11 cellular contexts compared by ENCODE assay signal in the genomic region with DNA sequence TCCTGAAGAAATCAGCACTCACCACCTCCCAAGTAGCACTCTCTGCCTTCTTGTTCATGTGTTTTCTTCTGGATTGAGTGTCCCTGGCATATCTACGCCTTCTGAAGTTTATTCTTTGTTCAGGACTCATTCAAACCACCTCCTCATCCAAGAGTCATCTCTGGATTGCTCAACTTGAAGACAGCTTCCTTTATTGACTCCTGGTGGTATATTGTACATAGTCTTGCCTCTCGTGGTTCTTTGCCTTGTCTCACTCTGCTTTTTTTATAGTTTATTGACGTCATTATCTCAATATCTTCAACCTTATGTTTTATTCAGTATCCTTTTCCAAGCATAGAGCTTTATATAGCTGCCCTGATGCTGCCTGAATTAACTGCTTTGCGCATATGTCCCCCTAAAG.
DNase-seq lines count a peak whose midpoint lies in the region; ATAC-seq and TF ChIP-seq lines count a peak whose summit lies in the region.
"Had no signal": no experiment of that assay in that cellular context is flagged by ENCODE, and none has a peak within 500 bp of the region (broad histone marks: within the 10 kb centered on the region; RNA-seq: fewer than 3 reads in every experiment).

No MANE protein-coding gene starts in this region.

- no peak overlapping the region for H2AK5ac ChIP-seq in mesendoderm (ENCODE audit: low read length)

- TF ChIP-seq CTCF in fibroblast of mammary gland (conservative IDR thresholded peaks at IDR 0.05; ENCODE audit: control insufficient read depth, insufficient read depth, low read depth, low read length), result no peak
- TF ChIP-seq CTCF in gastrocnemius medialis (IDR thresholded peaks at IDR 0.05 in 4 of 5, conservative IDR thresholded peaks at IDR 0.05 in 1 of 5), result no peak

- no peaks in the 10 kb centered on the region for H4K20me1 ChIP-seq in GM23248 (ENCODE audit: insufficient read depth)

- no peak overlapping the region for H2BK120ac ChIP-seq in mesendoderm (ENCODE audit: low read depth, low read length)

- 0 to 1% methylated on average over 4 of the region's 4 CpGs for WGBS in GM23248 (ENCODE audit: low coverage in 1 of 2, low lambda C conversion rate in 2 of 2, missing lambda C conversion rate in 2 of 2), 2 experiments
- no CpG with 5 or more reads among the region's 4 CpGs for WGBS in mesendoderm (ENCODE audit: extremely low coverage, insufficient coverage, low lambda C conversion rate)

- no peak overlapping the region for H4K8ac ChIP-seq in mesendoderm (ENCODE audit: low read depth, low read length)

- no peaks in the 10 kb centered on the region for H3K9me2 ChIP-seq in GM23248 (ENCODE audit: insufficient read depth)

- no peak for TF ChIP-seq POLR2A in gastrocnemius medialis (IDR thresholded peaks at IDR 0.05)

- H2BK15ac ChIP-seq in mesendoderm (replicated peaks; ENCODE audit: low read depth), result no peak overlapping the region

- H3K23ac ChIP-seq in mesendoderm (ENCODE audit: low read length), result no peak overlapping the region

- DNase-seq in GM23248, result peak; percentile 94
- DNase-seq in Kasumi-1 (lab: John Stamatoyannopoulos, UW), result peak; percentile 23 to 25
- peak; percentile 85 for DNase-seq in fibroblast of mammary gland (ENCODE audit: low read depth)
- no peak for DNase-seq in NCI-H1092 treated with DMSO at 0.1 percent for 48 hours (lab: John Stamatoyannopoulos, UW)
- DNase-seq in mesendoderm, result no peak
- DNase-seq in gastrocnemius medialis, result no peak
- DNase-seq in DMS114 treated with DMSO at 0.1 percent for 48 hours (lab: John Stamatoyannopoulos, UW; ENCODE audit: unreplicated experiment), result no peak
- DNase-seq: DMS153, NCI-H526, stomach had no signal

- H3K27ac ChIP-seq in GM23248 (peak overlapping the region; percentile 92), mesendoderm (ENCODE audit: low read depth, low read length) (no peak overlapping the region), gastrocnemius medialis (no peak overlapping the region)
- H3K27ac ChIP-seq: stomach had no signal

- H3K79me1 ChIP-seq in mesendoderm (ENCODE audit: low read length), result no peaks in the 10 kb centered on the region

- no peak overlapping the region for H3K18ac ChIP-seq in mesendoderm (ENCODE audit: low read length)

- in situ Hi-C loops in GM23248 (cut with MboI), result no loop called here
- in situ Hi-C loops in gastrocnemius medialis (cut with MboI; ENCODE audit: low sequenced_read_pairs in 4 of 4), result no loop called here

- H4K5ac ChIP-seq in mesendoderm (ENCODE audit: low read length), result no peak overlapping the region

- H2BK5ac ChIP-seq in mesendoderm (ENCODE audit: low read length), result no peak overlapping the region

- intact Hi-C loops in gastrocnemius medialis (cut with DNase I; ENCODE audit: low total_unique reads), result no loop called here

- H3K4me3 ChIP-seq in GM23248 (0 out of 2 replicates have a peak overlapping the region, but pooled peaks have one; percentile 17), fibroblast of mammary gland (ENCODE audit: control insufficient read depth, low read depth, low read length) (no peak overlapping the region), mesendoderm (ENCODE audit: low read length) (no peak overlapping the region), gastrocnemius medialis (no peak overlapping the region)
- H3K4me3 ChIP-seq: stomach had no signal

- H3K56ac ChIP-seq in mesendoderm (ENCODE audit: low read length), result no peak overlapping the region

- ATAC-seq in GM18508 (IDR thresholded peaks at IDR 0.05; ENCODE audit: insufficient read depth, unreplicated experiment) (peak; percentile 18), gastrocnemius medialis (no peak)

- no peaks in the 10 kb centered on the region for H3K79me2 ChIP-seq in GM23248 (ENCODE audit: insufficient read depth)
- H3K79me2 ChIP-seq in mesendoderm (ENCODE audit: control insufficient read depth, insufficient read depth, low read length), result no peaks in the 10 kb centered on the region

- H3K9me3 ChIP-seq in GM23248 (ENCODE audit: low read depth) (no peaks in the 10 kb centered on the region), gastrocnemius medialis (no peaks in the 10 kb centered on the region)
- H3K9me3 ChIP-seq: stomach had no signal

- no peak overlapping the region for H2AFZ ChIP-seq in GM23248

- H3K4ac ChIP-seq in mesendoderm (ENCODE audit: low read depth, low read length), result no peak overlapping the region

- peaks cover 58% of the 10 kb centered on the region for H3F3A ChIP-seq in GM23248 (ENCODE audit: insufficient read depth)

- H3K4me1 ChIP-seq in GM23248 (ENCODE audit: insufficient read depth) (peaks cover 52% of the 10 kb centered on the region), mesendoderm (ENCODE audit: control insufficient read depth, low read depth, low read length) (peaks cover 4% of the 10 kb centered on the region), gastrocnemius medialis (no peaks in the 10 kb centered on the region)
- H3K4me1 ChIP-seq: stomach had no signal

- H3K36me3 ChIP-seq in GM23248 (ENCODE audit: low read depth), result no peaks in the 10 kb centered on the region
- H3K36me3 ChIP-seq in mesendoderm (ENCODE audit: control insufficient read depth, insufficient read depth, low read length), result no peaks in the 10 kb centered on the region
- H3K36me3 ChIP-seq in gastrocnemius medialis, result no peaks in the 10 kb centered on the region
- H3K36me3 ChIP-seq: stomach had no signal

- H3K27me3 ChIP-seq in GM23248 (replicated peaks; ENCODE audit: insufficient read depth) (no peaks in the 10 kb centered on the region), mesendoderm (ENCODE audit: insufficient read depth, low read length, poor library complexity) (no peaks in the 10 kb centered on the region), gastrocnemius medialis (no peaks in the 10 kb centered on the region)

- H3K9ac ChIP-seq in GM23248, result peak overlapping the region; percentile 64
- H3K9ac ChIP-seq in mesendoderm (ENCODE audit: low read length), result no peak overlapping the region

- H3K4me2 ChIP-seq in GM23248 (ENCODE audit: unreplicated experiment) (peak overlapping the region; percentile 58), mesendoderm (ENCODE audit: low read length) (no peak overlapping the region)

Comparison
In these comparisons a context has a peak if more than half of its experiments do, and no peak if none do; other contexts are left out.
1. DNase-seq: peak in GM23248 (single experiment), Kasumi-1 (2 of 2) and fibroblast of mammary gland (single experiment); none in NCI-H1092 treated with DMSO at 0.1 percent for 48 hours (single experiment), mesendoderm (single experiment), gastrocnemius medialis (0 of 2) and DMS114 treated with DMSO at 0.1 percent for 48 hours (single experiment).